ENCODE assay signal across 8 cellular contexts in the genomic region with DNA sequence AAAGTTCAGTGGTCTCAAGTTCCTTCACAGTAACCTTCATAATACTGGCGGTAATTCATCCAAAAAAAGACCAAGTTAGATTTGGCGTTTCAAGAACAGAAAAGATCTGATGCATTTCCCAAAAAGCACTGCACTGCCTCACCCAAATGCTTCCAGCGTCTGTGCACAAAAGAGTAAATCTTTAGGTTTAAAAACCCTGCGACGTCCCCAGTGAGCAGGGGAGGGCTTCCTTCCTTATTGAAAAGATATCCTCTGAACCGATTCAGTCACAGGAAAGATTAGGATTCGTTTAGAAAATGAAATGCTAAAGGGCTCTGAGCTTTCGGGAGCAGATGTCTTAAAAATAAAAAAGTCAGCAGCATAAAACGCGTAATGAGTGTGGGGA. TPM values are rescaled to one million over a fixed set of nuclear protein-coding genes. Genes with fewer than 3 reads are reported as not detected.
DNase-seq lines count a peak whose midpoint lies in the region; ATAC-seq, FAIRE-seq and TF ChIP-seq lines count a peak whose summit lies in the region.

No MANE protein-coding gene starts in this region.

- peak overlapping the region; percentile 96 for H3K27ac Mint-ChIP-seq in activated CD4-positive, alpha-beta T cell treated with anti-CD3 and anti-CD28 coated beads, Interleukin-2, amount 10 ng/mL, durations not matched to agents 24 days and 14 days

- peak overlapping the region; percentile 85 for H3K4me3 Mint-ChIP-seq in activated CD4-positive, alpha-beta T cell treated with anti-CD3 and anti-CD28 coated beads, Interleukin-2, amount 10 ng/mL, durations not matched to agents 24 days and 14 days

- H3K4me3 ChIP-seq in epithelial cell of proximal tubule (ENCODE audit: low read depth, low read length), result peak overlapping the region; percentile 99
- peak overlapping the region; percentile 72 to 86 (median 84) for H3K4me3 ChIP-seq in pancreas

- H3K36me3 ChIP-seq in pancreas, result peaks cover 0 to 14% (median 0%) of the 10 kb centered on the region in 3 donors

- no peaks in the 10 kb centered on the region for H3K27me3 ChIP-seq in pancreas

- no peaks in the 10 kb centered on the region for H3K9me3 ChIP-seq in pancreas

- H3K4me1 ChIP-seq in pancreas, result peaks cover 0 to 16% (median 6%) of the 10 kb centered on the region in 3 donors

- peak overlapping the region; percentile 76 to 94 (median 88) for H3K27ac ChIP-seq in pancreas

- no peak for TF ChIP-seq CTCF in epithelial cell of proximal tubule (conservative IDR thresholded peaks at IDR 0.05; ENCODE audit: low read depth, low read length)
- no peak for TF ChIP-seq CTCF in pancreas (IDR thresholded peaks at IDR 0.05)

- 0% methylated on average over 10 of the region's 10 CpGs for WGBS in pancreas, 2 donors

- intact Hi-C loops in activated CD4-positive, alpha-beta T cell treated with anti-CD3 and anti-CD28 coated beads, Interleukin-2, amount 10 ng/mL, durations not matched to agents 24 days and 14 days (cut with micrococcal nuclease), result loop anchor here (1.0 to 2.0 kb wide), 5 partner anchors 25 to 288 kb away; a partner anchor contains a TSS
- intact Hi-C loops in pancreas (cut with DNase I), result no loop called here

- H3K36me3 Mint-ChIP-seq in activated CD4-positive, alpha-beta T cell treated with anti-CD3 and anti-CD28 coated beads, Interleukin-2, amount 10 ng/mL, durations not matched to agents 24 days and 14 days (ENCODE audit: low read depth), result peaks cover 13% of the 10 kb centered on the region

- no peaks in the 10 kb centered on the region for H3K9me3 Mint-ChIP-seq in activated CD4-positive, alpha-beta T cell treated with anti-CD3 and anti-CD28 coated beads, Interleukin-2, amount 10 ng/mL, durations not matched to agents 24 days and 14 days

- H3K27me3 Mint-ChIP-seq in activated CD4-positive, alpha-beta T cell treated with anti-CD3 and anti-CD28 coated beads, Interleukin-2, amount 10 ng/mL, durations not matched to agents 24 days and 14 days, result no peaks in the 10 kb centered on the region

- peak; percentile 1 to 20 (median 7) for ATAC-seq in pancreas
- no peak for ATAC-seq in HG02678 (IDR thresholded peaks at IDR 0.05; ENCODE audit: unreplicated experiment)
- ATAC-seq in activated CD4-positive, CD25-positive, alpha-beta regulatory T cell treated with anti-CD3 and anti-CD28 coated beads, Interleukin-2, amount 50 U/mL, for 24 hours, result no peak
- no peak for ATAC-seq in GM19035 (IDR thresholded peaks at IDR 0.05; ENCODE audit: unreplicated experiment)

- no peak for FAIRE-seq in pancreas (lab: Jason Lieb, UNC)

- peaks cover 34% of the 10 kb centered on the region for H3K4me1 Mint-ChIP-seq in activated CD4-positive, alpha-beta T cell treated with anti-CD3 and anti-CD28 coated beads, Interleukin-2, amount 10 ng/mL, durations not matched to agents 24 days and 14 days

- DNase-seq in activated CD4-positive, alpha-beta T cell treated with anti-CD3 and anti-CD28 coated beads, Interleukin-2, amount 10 ng/mL, durations not matched to agents 24 days and 14 days, result no peak
- DNase-seq in activated CD4-positive, alpha-beta T cell treated with anti-CD3 and anti-CD28 coated beads, Interleukin-2, amount 50 U/mL, for 48 hours, result no peak
- DNase-seq in RPMI8226 (peak; percentile 62), epithelial cell of proximal tubule (ENCODE audit: low read depth) (no peak), pancreas (no peak)

RNA-seq across cellular contexts. Expression of a gene that starts 0.7 kb away (rescaled TPM):
- total RNA-seq in activated CD4-positive, alpha-beta T cell treated with anti-CD3 and anti-CD28 coated beads, Interleukin-2, amount 10 ng/mL, durations not matched to agents 24 days and 14 days, result 25.1 and 26.8 TPM in 2 replicates
- 17.1 and 20.3 TPM in 2 replicates for total RNA-seq in epithelial cell of proximal tubule
- total RNA-seq in pancreas, result 1 to 10 TPM; 3.3 to 8.4 (median 6.5) TPM
- polyA plus RNA-seq in pancreas, result 1 to 10 TPM; 6.4 to 7.8 TPM

Comparison
In these comparisons a context has a peak if more than half of its experiments do, and no peak if none do; other contexts are left out.
1. ATAC-seq: peak in pancreas (4 of 4); none in HG02678 (single experiment), activated CD4-positive, CD25-positive, alpha-beta regulatory T cell treated with anti-CD3 and anti-CD28 coated beads, Interleukin-2, amount 50 U/mL, for 24 hours (0 of 2) and GM19035 (single experiment).